In the genomic region with DNA sequence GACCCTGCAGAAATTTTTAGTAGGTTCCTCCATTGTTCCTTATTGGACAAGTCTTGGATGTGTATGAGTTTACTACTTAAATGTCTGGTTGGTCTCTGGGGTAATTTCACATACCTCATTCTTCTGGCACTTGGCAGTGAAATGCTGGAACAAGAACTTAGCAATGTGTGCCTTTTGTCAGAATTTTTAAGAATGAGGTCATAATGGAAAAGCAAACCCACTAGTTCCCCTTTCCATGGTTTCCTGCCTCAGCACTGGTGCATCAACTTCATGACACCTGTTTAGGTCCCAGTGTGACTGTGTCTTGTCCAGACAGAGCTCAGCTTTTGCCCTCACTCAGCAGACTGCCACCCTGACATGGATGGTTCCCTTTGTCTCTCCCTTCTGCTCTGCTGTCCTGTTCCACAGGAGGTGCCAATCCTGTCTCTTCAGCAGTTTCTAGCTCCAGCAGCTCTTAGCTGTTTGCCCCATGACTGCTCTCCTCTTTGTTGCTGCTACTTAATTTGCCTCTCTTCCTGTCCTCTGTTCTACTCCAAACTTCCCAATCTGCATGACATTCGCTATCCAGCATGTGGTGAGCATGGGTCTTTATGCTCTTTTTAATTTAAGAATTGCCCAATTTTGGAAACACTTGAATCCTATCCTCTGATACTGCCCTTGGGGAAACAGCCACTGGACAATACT, we compare ENCODE assay signal across 18 cellular contexts.
A peak's percentile ranks its signal among the peaks of the same experiment; 100 is the strongest.
DNase-seq lines count a peak whose midpoint lies in the region; ATAC-seq and TF ChIP-seq lines count a peak whose summit lies in the region.
"Had no signal": no experiment of that assay in that cellular context is flagged by ENCODE, and none has a peak within 500 bp of the region (broad histone marks: within the 10 kb centered on the region; RNA-seq: fewer than 3 reads in every experiment).

No MANE protein-coding gene starts in this region.

- H3K27me3 ChIP-seq in neural progenitor cell: no peaks in the 10 kb centered on the region
- H3K27me3 ChIP-seq: adrenal gland, gastrocnemius medialis, testis had no signal

- no peaks in the 10 kb centered on the region for H3K79me2 ChIP-seq in neural progenitor cell (ENCODE audit: low read depth)
- H3K79me2 ChIP-seq: parathyroid adenoma had no signal

- TF ChIP-seq CTCF in epithelial cell of esophagus (IDR thresholded peaks at IDR 0.05; ENCODE audit: insufficient read depth, low read depth, low read length, missing control alignments) (no peak), neural progenitor cell (IDR thresholded peaks at IDR 0.05) (no peak)

- ATAC-seq in GM19023 (IDR thresholded peaks at IDR 0.05; ENCODE audit: unreplicated experiment): no peak
- ATAC-seq: gastrocnemius medialis, lower lobe of right lung had no signal

- no peak overlapping the region for H3K4me2 ChIP-seq in neural progenitor cell

- H3K4me3 ChIP-seq in epithelial cell of esophagus (ENCODE audit: low read length) (no peak overlapping the region), neural progenitor cell (no peak overlapping the region)
- H3K4me3 ChIP-seq: adrenal gland, gastrocnemius medialis, lower lobe of right lung, testis had no signal

- H3K27ac ChIP-seq in neural progenitor cell: no peak overlapping the region
- H3K27ac ChIP-seq: adrenal gland, gastrocnemius medialis, HL-60, lower lobe of right lung, parathyroid adenoma, testis had no signal

- H3K9me3 ChIP-seq in neural progenitor cell (ENCODE audit: low read depth): no peaks in the 10 kb centered on the region
- H3K9me3 ChIP-seq: adrenal gland, gastrocnemius medialis, lower lobe of right lung, testis had no signal

- H3K27me3 Mint-ChIP-seq in neural progenitor cell (ENCODE audit: insufficient read depth, low read depth): peaks cover 2% of the 10 kb centered on the region
- H3K27me3 Mint-ChIP-seq: B cell, naive B cell had no signal

- peak; percentile 25 for DNase-seq in GM03348 (ENCODE audit: low spot score)
- DNase-seq in MV-4-11 (lab: John Stamatoyannopoulos, UW): peak; percentile 85
- peak; percentile 24 for DNase-seq in epithelial cell of esophagus (ENCODE audit: low read depth)
- DNase-seq in neural progenitor cell (ENCODE audit: low spot score): no peak
- no peak for DNase-seq in epidermal melanocyte (ENCODE audit: insufficient read length, low spot score)
- DNase-seq in NCI-H82 (lab: John Stamatoyannopoulos, UW): no peak
- DNase-seq: adrenal gland, endodermal cell, gastrocnemius medialis, GDM1, lower lobe of right lung, naive B cell, NCI-H1417 treated with DMSO at 0.1 percent for 48 hours, testis had no signal

- H3K4me3 Mint-ChIP-seq in neural progenitor cell: no peak overlapping the region
- H3K4me3 Mint-ChIP-seq: B cell, endodermal cell had no signal

- H3K36me3 Mint-ChIP-seq in neural progenitor cell: no peaks in the 10 kb centered on the region
- H3K36me3 Mint-ChIP-seq: naive B cell had no signal

- H4K20me1 ChIP-seq in neural progenitor cell (ENCODE audit: low read depth): no peaks in the 10 kb centered on the region

- no peak overlapping the region for H3K27ac Mint-ChIP-seq in neural progenitor cell
- H3K27ac Mint-ChIP-seq: B cell, endodermal cell had no signal

- no peak overlapping the region for H3K9ac ChIP-seq in neural progenitor cell
- H3K9ac ChIP-seq: parathyroid adenoma had no signal

- no peaks in the 10 kb centered on the region for H3K36me3 ChIP-seq in neural progenitor cell
- H3K36me3 ChIP-seq: adrenal gland, gastrocnemius medialis, lower lobe of right lung had no signal

- H3K4me1 Mint-ChIP-seq in neural progenitor cell: no peaks in the 10 kb centered on the region
- H3K4me1 Mint-ChIP-seq: B cell, naive B cell had no signal

- peak overlapping the region; percentile 68 for H2AFZ ChIP-seq in neural progenitor cell (replicated peaks)
- H2AFZ ChIP-seq: parathyroid adenoma had no signal

- no peaks in the 10 kb centered on the region for H3F3A ChIP-seq in neural progenitor cell (ENCODE audit: low read depth)

- no peaks in the 10 kb centered on the region for H3K9me3 Mint-ChIP-seq in neural progenitor cell
- H3K9me3 Mint-ChIP-seq: naive B cell had no signal

- no peaks in the 10 kb centered on the region for H3K4me1 ChIP-seq in neural progenitor cell
- H3K4me1 ChIP-seq: adrenal gland, gastrocnemius medialis, lower lobe of right lung, parathyroid adenoma, testis had no signal

Comparison
In these comparisons a context has a peak if more than half of its experiments do, and no peak if none do; other contexts are left out.
1. DNase-seq: peak in GM03348 (single experiment), MV-4-11 (single experiment) and epithelial cell of esophagus (single experiment); none in neural progenitor cell (single experiment), epidermal melanocyte (single experiment) and NCI-H82 (single experiment).